In genomic region chr4:138097912-138098600, GRCh38 we compare ENCODE assay signal across 29 cellular contexts.
DNase-seq lines count a peak whose midpoint lies in the region; FAIRE-seq and TF ChIP-seq lines count a peak whose summit lies in the region.
"Had no signal": no experiment of that assay in that cellular context is flagged by ENCODE, and none has a peak within 500 bp of the region (broad histone marks: within the 10 kb centered on the region; RNA-seq: fewer than 3 reads in every experiment).

No MANE protein-coding gene starts in this region.

- H3K27me3 ChIP-seq in astrocyte (ENCODE audit: insufficient read depth, low read length) (no peaks in the 10 kb centered on the region), GM23248 (replicated peaks; ENCODE audit: insufficient read depth) (no peaks in the 10 kb centered on the region)
- H3K27me3 ChIP-seq: SJSA1, upper lobe of right lung had no signal

- no peaks in the 10 kb centered on the region for H3K79me2 ChIP-seq in astrocyte (ENCODE audit: insufficient read depth, low read length)
- H3K79me2 ChIP-seq in GM23248 (ENCODE audit: insufficient read depth), result no peaks in the 10 kb centered on the region

- H3K36me3 ChIP-seq in astrocyte (ENCODE audit: insufficient read depth, low read length) (no peaks in the 10 kb centered on the region), GM23248 (ENCODE audit: low read depth) (no peaks in the 10 kb centered on the region)
- H3K36me3 ChIP-seq: SJSA1, upper lobe of right lung had no signal

- no peaks in the 10 kb centered on the region for H3K36me3 Mint-ChIP-seq in astrocyte (ENCODE audit: low read depth, unreplicated experiment)
- H3K36me3 Mint-ChIP-seq: activated CD8-positive, alpha-beta memory T cell treated with anti-CD3 and anti-CD28 coated beads, Interleukin-2, amount 10 ng/mL, durations not matched to agents 7 days and 5 days; IgD-negative memory B cell; memory B cell; naive thymus-derived CD8-positive, alpha-beta T cell had no signal

- H3K4me3 Mint-ChIP-seq in astrocyte (ENCODE audit: unreplicated experiment), result no peak overlapping the region
- H3K4me3 Mint-ChIP-seq: activated CD8-positive, alpha-beta memory T cell treated with anti-CD3 and anti-CD28 coated beads, Interleukin-2, amount 10 ng/mL, durations not matched to agents 7 days and 5 days; B cell; IgD-negative memory B cell; memory B cell; naive thymus-derived CD8-positive, alpha-beta T cell had no signal

- FAIRE-seq in astrocyte (lab: Jason Lieb, UNC), result no peak
- FAIRE-seq: bronchial epithelial cell, frontal cortex, GM19239 had no signal

- TF ChIP-seq CTCF in astrocyte (IDR thresholded peaks at IDR 0.05; ENCODE audit: insufficient read depth, low read depth, low read length), result no peak

- H3K4me1 ChIP-seq in astrocyte (ENCODE audit: insufficient read depth, low read length) (no peaks in the 10 kb centered on the region), GM23248 (ENCODE audit: insufficient read depth) (no peaks in the 10 kb centered on the region)
- H3K4me1 ChIP-seq: upper lobe of right lung had no signal

- H3F3A ChIP-seq in GM23248 (ENCODE audit: insufficient read depth), result no peaks in the 10 kb centered on the region

- H3K4me2 ChIP-seq in astrocyte (ENCODE audit: low read length) (no peak overlapping the region), GM23248 (ENCODE audit: unreplicated experiment) (no peak overlapping the region)
- H3K4me2 ChIP-seq: PC-9 had no signal

- H3K27ac ChIP-seq in astrocyte (ENCODE audit: low read depth, low read length) (no peak overlapping the region), GM23248 (no peak overlapping the region)
- H3K27ac ChIP-seq: epithelial cell of prostate, PC-9, SJSA1, skin epidermis, upper lobe of right lung had no signal

- H3K9me2 ChIP-seq in GM23248 (ENCODE audit: insufficient read depth), result no peaks in the 10 kb centered on the region

- H2AFZ ChIP-seq in astrocyte (ENCODE audit: low read depth, low read length), result no peak overlapping the region
- H2AFZ ChIP-seq in GM23248, result no peak overlapping the region
- H2AFZ ChIP-seq: PC-9 had no signal

- H3K9me3 ChIP-seq in astrocyte (ENCODE audit: insufficient read depth, low read depth, low read length), result no peaks in the 10 kb centered on the region
- no peaks in the 10 kb centered on the region for H3K9me3 ChIP-seq in GM23248 (ENCODE audit: low read depth)
- H3K9me3 ChIP-seq: Caco-2, SJSA1, upper lobe of right lung had no signal

- no peak overlapping the region for H3K4me3 ChIP-seq in astrocyte (ENCODE audit: insufficient read depth, low read depth, low read length)
- no peak overlapping the region for H3K4me3 ChIP-seq in GM23248
- H3K4me3 ChIP-seq: PC-9, SJSA1, skin epidermis, upper lobe of right lung had no signal

- whole genome bisulfite sequencing in GM23248 (ENCODE audit: low coverage in 1 of 2, low lambda C conversion rate in 2 of 2, missing lambda C conversion rate in 2 of 2), 2 experiments, result 73 to 82% methylated on average over 3 of the region's 3 CpGs

- H4K20me1 ChIP-seq in astrocyte (ENCODE audit: insufficient read depth, low read length), result no peaks in the 10 kb centered on the region
- H4K20me1 ChIP-seq in GM23248 (ENCODE audit: insufficient read depth), result no peaks in the 10 kb centered on the region

- DNase-seq in NCI-H510A treated with DMSO at 0.1 percent for 48 hours (lab: John Stamatoyannopoulos, UW) (peak; percentile 39), NCI-H510A (lab: John Stamatoyannopoulos, UW) (no peak), NCI-H1694 treated with DMSO at 0.1 percent for 48 hours (lab: John Stamatoyannopoulos, UW) (peak; percentile 71), astrocyte (ENCODE audit: low read depth) (peak; percentile 19), retina (peak; percentile 40), UCSD-AML1 (lab: John Stamatoyannopoulos, UW; ENCODE audit: unreplicated experiment) (no peak), GM23248 (no peak), DMS79 treated with DMSO at 0.1 percent for 48 hours (lab: John Stamatoyannopoulos, UW) (no peak)
- DNase-seq: activated CD4-positive, alpha-beta T cell treated with anti-CD3 and anti-CD28 coated beads for 4 hours; activated CD8-positive, alpha-beta memory T cell treated with anti-CD3 and anti-CD28 coated beads, Interleukin-2, amount 10 ng/mL, durations not matched to agents 7 days and 5 days; GDM1; kidney glomerular epithelial cell; MV-4-11; naive thymus-derived CD8-positive, alpha-beta T cell; NCI-H2029; PC-9; stimulated activated CD4-positive, alpha-beta T cell treated with anti-CD3 and anti-CD28 coated beads, Interleukin-2, amount 100 ng/mL, for 48 hours; upper lobe of right lung had no signal

- H3K27me3 Mint-ChIP-seq in astrocyte (ENCODE audit: low read depth, unreplicated experiment), result no peaks in the 10 kb centered on the region
- H3K27me3 Mint-ChIP-seq: activated CD8-positive, alpha-beta memory T cell treated with anti-CD3 and anti-CD28 coated beads, Interleukin-2, amount 10 ng/mL, durations not matched to agents 7 days and 5 days had no signal

- H3K4me1 Mint-ChIP-seq in astrocyte (ENCODE audit: low read depth, unreplicated experiment), result peaks cover 2% of the 10 kb centered on the region
- H3K4me1 Mint-ChIP-seq: activated CD8-positive, alpha-beta memory T cell treated with anti-CD3 and anti-CD28 coated beads, Interleukin-2, amount 10 ng/mL, durations not matched to agents 7 days and 5 days; naive thymus-derived CD8-positive, alpha-beta T cell had no signal

- in situ Hi-C loops in GM23248 (cut with MboI), result loop anchor here (25.0 kb wide), 1 partner anchor 986 kb away; no protein-coding TSS in a partner anchor

- H3K9me3 Mint-ChIP-seq in astrocyte (ENCODE audit: unreplicated experiment), result no peaks in the 10 kb centered on the region
- H3K9me3 Mint-ChIP-seq: activated T-helper 2 cell treated with anti-CD3 and anti-CD28 coated beads, Interferon-gamma antibody, Interleukin-2, Interleukin-4, amounts not matched to agents 10 μg/mL and 5 μg/mL and 100 μg/mL, durations not matched to agents 14 hours and 24 hours and 36 hours; IgD-negative memory B cell; memory B cell; naive thymus-derived CD8-positive, alpha-beta T cell had no signal

- no peak overlapping the region for H3K27ac Mint-ChIP-seq in astrocyte (ENCODE audit: unreplicated experiment)
- H3K27ac Mint-ChIP-seq: activated CD8-positive, alpha-beta memory T cell treated with anti-CD3 and anti-CD28 coated beads, Interleukin-2, amount 10 ng/mL, durations not matched to agents 7 days and 5 days; activated T-helper 2 cell treated with anti-CD3 and anti-CD28 coated beads, Interferon-gamma antibody, Interleukin-2, Interleukin-4, amounts not matched to agents 10 μg/mL and 5 μg/mL and 100 μg/mL, durations not matched to agents 14 hours and 24 hours and 36 hours; B cell; IgD-negative memory B cell; memory B cell; naive thymus-derived CD8-positive, alpha-beta T cell had no signal

- H3K9ac ChIP-seq in astrocyte (ENCODE audit: low read length), result no peak overlapping the region
- H3K9ac ChIP-seq in GM23248, result no peak overlapping the region

Comparison
In these comparisons a context has a peak if more than half of its experiments do, and no peak if none do; other contexts are left out.
1. DNase-seq: peak in NCI-H510A treated with DMSO at 0.1 percent for 48 hours (single experiment), NCI-H1694 treated with DMSO at 0.1 percent for 48 hours (single experiment), astrocyte (single experiment) and retina (single experiment); none in NCI-H510A (single experiment), UCSD-AML1 (single experiment), GM23248 (single experiment) and DMS79 treated with DMSO at 0.1 percent for 48 hours (single experiment).